In genomic region chr7:21969822-21970221, GRCh38 we compare ENCODE assay signal across 32 cellular contexts.
"Had no signal": no experiment of that assay in that cellular context is flagged by ENCODE, and none has a peak within 500 bp of the region (broad histone marks: within the 10 kb centered on the region; RNA-seq: fewer than 3 reads in every experiment).

No MANE protein-coding gene starts in this region.

- DNase-seq: activated B cell treated with CpG ODN at 0.5 μM for 24 hours; activated CD4-positive, alpha-beta T cell treated with anti-CD3 and anti-CD28 coated beads for 48 hours; activated CD4-positive, alpha-beta T cell treated with anti-CD3 and anti-CD28 coated beads, Interleukin-2, amount 50 U/mL, for 1 hour; activated CD4-positive, alpha-beta T cell treated with anti-CD3 and anti-CD28 coated beads, Interleukin-2, amount 50 U/mL, for 48 hours; activated CD8-positive, alpha-beta memory T cell treated with anti-CD3 and anti-CD28 coated beads for 24 hours; activated CD8-positive, alpha-beta T cell treated with anti-CD3 and anti-CD28 coated beads for 36 hours; activated effector memory CD4-positive, alpha-beta T cell treated with Interleukin-2 at 50 U/mL for 16 hours; activated gamma-delta T cell treated with Interleukin-2 at 50 U/mL for 16 hours; activated naive CD4-positive, alpha-beta T cell treated with anti-CD3 and anti-CD28 coated beads, Interleukin-2, amount 50 U/mL, for 16 hours; activated naive CD4-positive, alpha-beta T cell treated with Interleukin-2 at 50 U/mL for 16 hours; activated T-cell treated with anti-CD3 and anti-CD28 coated beads, Interleukin-2, amount 50 U/mL, for 4 hours; amygdala; aorta; body of pancreas; caudate nucleus; cortex of kidney; dermis blood vessel endothelial cell; effector CD4-positive, alpha-beta T cell; effector memory CD8-positive, alpha-beta T cell; erythroblast; esophagus squamous epithelium; foreskin melanocyte; heart right ventricle; T-helper 17 cell; T1000; WERI-Rb-1 had no signal

- H3K27ac Mint-ChIP-seq: activated B cell treated with CpG ODN at 0.5 μM for 24 hours; activated CD8-positive, alpha-beta T cell treated with anti-CD3 and anti-CD28 coated beads for 36 hours; activated naive CD8-positive, alpha-beta T cell; activated T-helper 17 cell treated with anti-CD3 and anti-CD28 coated beads, Interleukin-2, amount 50 U/mL, for 72 hours; T-helper 17 cell; T-helper 2 cell treated with Interferon-gamma antibody and Interleukin-4, amounts not matched to agents 5 μg/mL and 100 μg/mL, for 36 hours had no signal

- H3K27me3 Mint-ChIP-seq: activated B cell treated with CpG ODN at 0.5 μM for 24 hours had no signal

- FAIRE-seq: colon had no signal

- ATAC-seq: activated CD4-positive, CD25-positive, alpha-beta regulatory T cell treated with anti-CD3 and anti-CD28 coated beads, Interleukin-2, amount 50 U/mL, for 24 hours; activated CD8-positive, alpha-beta T cell treated with anti-CD3 and anti-CD28 coated beads for 36 hours; activated T-cell treated with anti-CD3 and anti-CD28 coated beads, Interleukin-2, amount 50 U/mL, for 4 hours; activated T-helper 17 cell treated with anti-CD3 and anti-CD28 coated beads, Interleukin-2, amount 50 U/mL, for 72 hours; body of pancreas; effector memory CD8-positive, alpha-beta T cell; gastroesophageal sphincter; heart right ventricle; T-helper 17 cell had no signal

- H3K9me3 Mint-ChIP-seq: activated B cell treated with CpG ODN at 0.5 μM for 24 hours; activated CD8-positive, alpha-beta T cell treated with anti-CD3 and anti-CD28 coated beads for 36 hours; activated T-cell treated with anti-CD3 and anti-CD28 coated beads, Interleukin-2, amount 50 U/mL, for 4 hours; activated T-helper 17 cell treated with anti-CD3 and anti-CD28 coated beads, Interleukin-2, amount 50 U/mL, for 72 hours; effector memory CD8-positive, alpha-beta T cell; T-helper 2 cell treated with Interferon-gamma antibody and Interleukin-4, amounts not matched to agents 5 μg/mL and 100 μg/mL, for 36 hours had no signal

- H3K36me3 Mint-ChIP-seq: activated naive CD8-positive, alpha-beta T cell had no signal

- H3K4me3 Mint-ChIP-seq: activated B cell treated with CpG ODN at 0.5 μM for 24 hours; activated CD8-positive, alpha-beta T cell treated with anti-CD3 and anti-CD28 coated beads for 36 hours; activated naive CD8-positive, alpha-beta T cell; activated T-cell treated with anti-CD3 and anti-CD28 coated beads, Interleukin-2, amount 50 U/mL, for 4 hours; activated T-helper 17 cell treated with anti-CD3 and anti-CD28 coated beads, Interleukin-2, amount 50 U/mL, for 72 hours; effector memory CD8-positive, alpha-beta T cell; T-helper 17 cell; T-helper 2 cell treated with Interferon-gamma antibody and Interleukin-4, amounts not matched to agents 5 μg/mL and 100 μg/mL, for 36 hours had no signal
